12 cellular contexts compared by ENCODE assay signal in genomic region chr14:99774526-99775307, GRCh38. TPM values are rescaled to one million over a fixed set of nuclear protein-coding genes. Genes with fewer than 3 reads are reported as not detected.
A peak's percentile ranks its signal among the peaks of the same experiment; 100 is the strongest.
DNase-seq lines count a peak whose midpoint lies in the region; ATAC-seq, FAIRE-seq and TF ChIP-seq lines count a peak whose summit lies in the region.
"Had no signal": no experiment of that assay in that cellular context is flagged by ENCODE, and none has a peak within 500 bp of the region (broad histone marks: within the 10 kb centered on the region; RNA-seq: fewer than 3 reads in every experiment).

No MANE protein-coding gene starts in this region.

- no peak for TF ChIP-seq RAD21 in SK-N-SH (IDR thresholded peaks at IDR 0.05; ENCODE audit: low read length)

- no peak overlapping the region for H3K4me3 Mint-ChIP-seq in stimulated activated naive CD8-positive, alpha-beta T cell treated with anti-CD3 and anti-CD28 coated beads, Interleukin-15, amount 100 ng/mL, for 72 hours
- H3K4me3 Mint-ChIP-seq: activated CD4-positive, alpha-beta T cell treated with anti-CD3 and anti-CD28 coated beads, Interleukin-2, amount 10 ng/mL, durations not matched to agents 7 days and 5 days had no signal

- peaks cover 35% of the 10 kb centered on the region for H3K27me3 Mint-ChIP-seq in stimulated activated naive CD8-positive, alpha-beta T cell treated with anti-CD3 and anti-CD28 coated beads, Interleukin-15, amount 100 ng/mL, for 72 hours

- CTCF ChIA-PET in SK-N-SH (lab: Yijun Ruan, JAX), result interaction anchor here (0.7 to 4.8 kb wide), 6 partner anchors 22 to 100 kb away, joined by 3 to 28 read pairs (median 3); no protein-coding TSS in a partner anchor

- no peak overlapping the region for H3K4me3 ChIP-seq in SK-N-SH (ENCODE audit: low read depth in 2 of 2, low read length in 1 of 2)
- H3K4me3 ChIP-seq: K562 had no signal

- intact Hi-C loops in left cardiac atrium (cut with DNase I), result no loop called here

- WGBS in SK-N-SH (ENCODE audit: low lambda C conversion rate), result 55% methylated on average over 6 of the region's 6 CpGs

- no peak overlapping the region for H3K4me2 ChIP-seq in SK-N-SH

- H3F3A ChIP-seq in SK-N-SH (replicated peaks; ENCODE audit: insufficient read depth), result peaks cover 4% of the 10 kb centered on the region

- H3K27me3 ChIP-seq in SK-N-SH (ENCODE audit: insufficient read depth), result no peaks in the 10 kb centered on the region
- H3K27me3 ChIP-seq: brain microvascular endothelial cell had no signal

- no peaks in the 10 kb centered on the region for H3K9me3 Mint-ChIP-seq in stimulated activated naive CD8-positive, alpha-beta T cell treated with anti-CD3 and anti-CD28 coated beads, Interleukin-15, amount 100 ng/mL, for 72 hours
- H3K9me3 Mint-ChIP-seq: activated CD4-positive, alpha-beta T cell treated with anti-CD3 and anti-CD28 coated beads, Interleukin-2, amount 10 ng/mL, durations not matched to agents 7 days and 5 days had no signal

- H3K36me3 ChIP-seq in SK-N-SH (replicated peaks in 1 of 2; ENCODE audit: control insufficient read depth in 1 of 2, insufficient read depth in 2 of 2, low read length in 1 of 2), result no peaks in the 10 kb centered on the region
- H3K36me3 ChIP-seq: brain microvascular endothelial cell had no signal

- DNase-seq in NCI-H345 (lab: John Stamatoyannopoulos, UW) (peak; percentile 27), NCI-H345 treated with DMSO at 0.1 percent for 48 hours (lab: John Stamatoyannopoulos, UW; ENCODE audit: unreplicated experiment) (no peak), SK-N-SH (no peak), left cardiac atrium (peak; percentile 59), frontal cortex (ENCODE audit: low spot score in 2 of 2) (no peak), NCI-H82 treated with DMSO at 0.1 percent for 48 hours (lab: John Stamatoyannopoulos, UW; ENCODE audit: unreplicated experiment) (no peak)
- no peak for DNase-seq in stimulated activated naive CD8-positive, alpha-beta T cell treated with anti-CD3 and anti-CD28 coated beads, Interleukin-15, amount 100 ng/mL, for 72 hours
- DNase-seq: activated CD4-positive, alpha-beta T cell treated with anti-CD3 and anti-CD28 coated beads, Interleukin-2, amount 10 ng/mL, durations not matched to agents 7 days and 5 days; brain microvascular endothelial cell; stimulated activated CD4-positive, alpha-beta T cell treated with anti-CD3 and anti-CD28 coated beads, Interleukin-4, amount 100 ng/mL, for 1 hour had no signal

- POLR2A ChIA-PET in SK-N-SH (lab: Yijun Ruan, JAX), result interaction anchor here (1.6 kb wide), 1 partner anchor 15 kb away, joined by 3 read pairs; no protein-coding TSS in a partner anchor

- peak overlapping the region in 1 of 2 experiments; percentile 18; a peak in 2 of 4 replicates for H3K27ac ChIP-seq in SK-N-SH (ENCODE audit: low read depth in 2 of 2, low read length in 1 of 2)
- H3K27ac ChIP-seq: brain microvascular endothelial cell had no signal

- H3K9me2 ChIP-seq in SK-N-SH, result no peaks in the 10 kb centered on the region

- H3K4me1 Mint-ChIP-seq in stimulated activated naive CD8-positive, alpha-beta T cell treated with anti-CD3 and anti-CD28 coated beads, Interleukin-15, amount 100 ng/mL, for 72 hours, result peaks cover 21% of the 10 kb centered on the region
- H3K4me1 Mint-ChIP-seq: activated CD4-positive, alpha-beta T cell treated with anti-CD3 and anti-CD28 coated beads, Interleukin-2, amount 10 ng/mL, durations not matched to agents 7 days and 5 days had no signal

- peaks cover 0 to 29% of the 10 kb centered on the region in 2 experiments; a peak in 2 of 4 replicates for H3K4me1 ChIP-seq in SK-N-SH (ENCODE audit: control insufficient read depth in 1 of 2, insufficient read depth in 2 of 2, low read depth in 1 of 2, low read length in 1 of 2)

- H4K20me1 ChIP-seq in SK-N-SH (ENCODE audit: insufficient read depth), result no peaks in the 10 kb centered on the region

- H3K9me3 ChIP-seq in SK-N-SH, result peaks cover 10% of the 10 kb centered on the region; the same call in 1 of the 2 replicates

- TF ChIP-seq EP300 in SK-N-SH (IDR thresholded peaks at IDR 0.05; ENCODE audit: borderline replicate concordance in 1 of 2, low read depth in 1 of 2, low read length in 1 of 2), result no peak

- no peak overlapping the region for H3K9ac ChIP-seq in SK-N-SH

- no peak for TF ChIP-seq CTCF in SK-N-SH (IDR thresholded peaks at IDR 0.05)

- H3K79me2 ChIP-seq in SK-N-SH (ENCODE audit: insufficient read depth), result no peaks in the 10 kb centered on the region

- peak overlapping the region in 1 of 2 donors; percentile 42 for H3K27ac Mint-ChIP-seq in stimulated activated naive CD8-positive, alpha-beta T cell treated with anti-CD3 and anti-CD28 coated beads, Interleukin-15, amount 100 ng/mL, for 72 hours
- H3K27ac Mint-ChIP-seq: activated CD4-positive, alpha-beta T cell treated with anti-CD3 and anti-CD28 coated beads, Interleukin-2, amount 10 ng/mL, durations not matched to agents 7 days and 5 days had no signal

- peak in 1 of 2 donors; percentile 35 for ATAC-seq in left cardiac atrium
- peak; percentile 39 for ATAC-seq in stimulated activated naive CD8-positive, alpha-beta T cell treated with anti-CD3 and anti-CD28 coated beads, Interleukin-15, amount 100 ng/mL, for 72 hours
- no peak for ATAC-seq in HG02973 (IDR thresholded peaks at IDR 0.05; ENCODE audit: unreplicated experiment)
- ATAC-seq: K562 had no signal

- FAIRE-seq in frontal cortex (lab: Jason Lieb, UNC), result no peak
- FAIRE-seq: K562 had no signal

- H2AFZ ChIP-seq in SK-N-SH (ENCODE audit: low read depth), result no peak overlapping the region

TF ChIP-seq in SK-N-SH, 30 proteins besides CTCF, POLR2A, EP300 and RAD21:
- TF ChIP-seq REST (IDR thresholded peaks at IDR 0.05; ENCODE audit: low read depth, low read length) (no peak), TAF1 (IDR thresholded peaks at IDR 0.05; ENCODE audit: borderline replicate concordance, low read depth, low read length) (no peak), NFIC (IDR thresholded peaks at IDR 0.05; ENCODE audit: borderline replicate concordance) (peak; percentile 56; the same call in 1 of the 2 replicates)
- TF ChIP-seq, protein P1, sequence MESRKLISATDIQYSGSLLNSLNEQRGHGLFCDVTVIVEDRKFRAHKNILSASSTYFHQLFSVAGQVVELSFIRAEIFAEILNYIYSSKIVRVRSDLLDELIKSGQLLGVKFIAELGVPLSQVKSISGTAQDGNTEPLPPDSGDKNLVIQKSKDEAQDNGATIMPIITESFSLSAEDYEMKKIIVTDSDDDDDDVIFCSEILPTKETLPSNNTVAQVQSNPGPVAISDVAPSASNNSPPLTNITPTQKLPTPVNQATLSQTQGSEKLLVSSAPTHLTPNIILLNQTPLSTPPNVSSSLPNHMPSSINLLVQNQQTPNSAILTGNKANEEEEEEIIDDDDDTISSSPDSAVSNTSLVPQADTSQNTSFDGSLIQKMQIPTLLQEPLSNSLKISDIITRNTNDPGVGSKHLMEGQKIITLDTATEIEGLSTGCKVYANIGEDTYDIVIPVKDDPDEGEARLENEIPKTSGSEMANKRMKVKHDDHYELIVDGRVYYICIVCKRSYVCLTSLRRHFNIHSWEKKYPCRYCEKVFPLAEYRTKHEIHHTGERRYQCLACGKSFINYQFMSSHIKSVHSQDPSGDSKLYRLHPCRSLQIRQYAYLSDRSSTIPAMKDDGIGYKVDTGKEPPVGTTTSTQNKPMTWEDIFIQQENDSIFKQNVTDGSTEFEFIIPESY (IDR thresholded peaks at IDR 0.05; ENCODE audit: borderline replicate concordance, low read depth), result no peak

RNA-seq across cellular contexts. Expression of gene EML1, which starts 18.5 kb away (rescaled TPM):
- 4.4 and 6.3 TPM in 2 replicates for polyA plus RNA-seq in SK-N-SH (2012; rRNA removed)
- polyA plus RNA-seq in SK-N-SH (2012; cell fraction: cytosol; rRNA removed), result 5.2 and 5.8 TPM in 2 replicates
- 5.8 and 7.2 TPM in 2 replicates for polyA plus RNA-seq in SK-N-SH (2012; cell fraction: nucleus; rRNA removed)
- total RNA-seq in left cardiac atrium (10 to 100 TPM; 23.7 to 24.6 TPM), frontal cortex (116 TPM)

Comparison
In these comparisons a context has a peak if more than half of its experiments do, and no peak if none do; other contexts are left out.
1. DNase-seq: peak in NCI-H345 (single experiment) and left cardiac atrium (single experiment); none in NCI-H345 treated with DMSO at 0.1 percent for 48 hours (single experiment), SK-N-SH (single experiment), stimulated activated naive CD8-positive, alpha-beta T cell treated with anti-CD3 and anti-CD28 coated beads, Interleukin-15, amount 100 ng/mL, for 72 hours (0 of 2), frontal cortex (0 of 2) and NCI-H82 treated with DMSO at 0.1 percent for 48 hours (single experiment).